ENCODE assay signal across 8 cellular contexts in genomic region chr15:39685999-39686613, GRCh38.
DNase-seq lines count a peak whose midpoint lies in the region; ATAC-seq, FAIRE-seq and TF ChIP-seq lines count a peak whose summit lies in the region.

No MANE protein-coding gene starts in this region.

- H3K4me3 Mint-ChIP-seq in mesothelial cell of epicardium = no peak overlapping the region

- no peak for ATAC-seq in GM19324 (IDR thresholded peaks at IDR 0.05; ENCODE audit: low FRiP score, unreplicated experiment)
- ATAC-seq in HG03457 (IDR thresholded peaks at IDR 0.05; ENCODE audit: unreplicated experiment) = no peak

- H3K9me3 Mint-ChIP-seq in mesothelial cell of epicardium = no peaks in the 10 kb centered on the region

- peaks cover 20% of the 10 kb centered on the region for H3K4me1 Mint-ChIP-seq in mesothelial cell of epicardium

- H3K27ac Mint-ChIP-seq in mesothelial cell of epicardium = no peak overlapping the region

- in situ Hi-C loops in G401 (cut with HindIII; ENCODE audit: low sequenced_read_pairs) = no loop called here

- FAIRE-seq in endometrium (lab: Jason Lieb, UNC) = peak; percentile 76

- TF ChIP-seq CTCF in 22Rv1 (IDR thresholded peaks at IDR 0.05) = peak; percentile 84
- TF ChIP-seq CTCF in mesothelial cell of epicardium (IDR thresholded peaks at IDR 0.05; ENCODE audit: unreplicated experiment) = peak; percentile 90

- DNase-seq in G401 (ENCODE audit: low spot score) (peak; percentile 64), NAMALWA (ENCODE audit: low spot score) (peak; percentile 68), T-helper 1 cell (peak in 3 of 5 donors; percentile 7 to 44 (median 14)), mesothelial cell of epicardium (ENCODE audit: low spot score in 2 of 2, unreplicated experiment in 2 of 2) (no peak)

- H3K27ac ChIP-seq in 22Rv1 = no peak overlapping the region

- H3K36me3 Mint-ChIP-seq in mesothelial cell of epicardium = no peaks in the 10 kb centered on the region

- H3K27me3 Mint-ChIP-seq in mesothelial cell of epicardium (ENCODE audit: low read depth) = no peaks in the 10 kb centered on the region

Comparison
In these comparisons a context has a peak if more than half of its experiments do, and no peak if none do; other contexts are left out.
1. DNase-seq: peak in G401 (single experiment), NAMALWA (single experiment) and T-helper 1 cell (3 of 5); none in mesothelial cell of epicardium (0 of 2).